14 cellular contexts compared by ENCODE assay signal in genomic region chr11:97739892-97740782, GRCh38.
A peak's percentile ranks its signal among the peaks of the same experiment; 100 is the strongest.
DNase-seq lines count a peak whose midpoint lies in the region; ATAC-seq and TF ChIP-seq lines count a peak whose summit lies in the region.
"Had no signal": no experiment of that assay in that cellular context is flagged by ENCODE, and none has a peak within 500 bp of the region (broad histone marks: within the 10 kb centered on the region; RNA-seq: fewer than 3 reads in every experiment).

No MANE protein-coding gene starts in this region.

- peaks cover 20% of the 10 kb centered on the region for H3K36me3 Mint-ChIP-seq in HFFc6 (ENCODE audit: low read depth)
- no peaks in the 10 kb centered on the region for H3K36me3 Mint-ChIP-seq in activated naive CD8-positive, alpha-beta T cell treated with anti-CD3 and anti-CD28 coated beads, Interleukin-2, amount 50 U/mL, for 24 hours (ENCODE audit: low read depth)
- H3K36me3 Mint-ChIP-seq: naive B cell; stimulated activated naive B cell treated with anti-CD40 and anti-IgM and Interleukin-4, amounts not matched to agents 10 μg/mL and 1 μg/mL and 100 μg/mL, for 72 hours had no signal

- H3K36me3 ChIP-seq in aorta (ENCODE audit: control insufficient read depth in 1 of 2, insufficient read depth in 2 of 2, low read length in 1 of 2) = no peaks in the 10 kb centered on the region
- H3K36me3 ChIP-seq: BLaER1 had no signal

- peaks cover 14% of the 10 kb centered on the region for H3K9me3 Mint-ChIP-seq in HFFc6
- H3K9me3 Mint-ChIP-seq in activated naive CD8-positive, alpha-beta T cell treated with anti-CD3 and anti-CD28 coated beads, Interleukin-2, amount 50 U/mL, for 24 hours = peaks cover 16% of the 10 kb centered on the region

- peak overlapping the region; percentile 50 for H3K27ac Mint-ChIP-seq in HFFc6
- no peak overlapping the region for H3K27ac Mint-ChIP-seq in activated naive CD8-positive, alpha-beta T cell treated with anti-CD3 and anti-CD28 coated beads, Interleukin-2, amount 50 U/mL, for 24 hours
- H3K27ac Mint-ChIP-seq: stimulated activated naive B cell treated with anti-CD40 and anti-IgM and Interleukin-4, amounts not matched to agents 10 μg/mL and 1 μg/mL and 100 μg/mL, for 72 hours; WTC11 had no signal

- no peak for TF ChIP-seq CTCF in HFFc6 (IDR thresholded peaks at IDR 0.05)

- ATAC-seq in right cardiac atrium = peak; percentile 75 to 91
- ATAC-seq in activated naive CD8-positive, alpha-beta T cell treated with anti-CD3 and anti-CD28 coated beads, Interleukin-2, amount 50 U/mL, for 24 hours = no peak
- no peak for ATAC-seq in aorta (ENCODE audit: low FRiP score)
- no peak for ATAC-seq in GM19023 (IDR thresholded peaks at IDR 0.05; ENCODE audit: unreplicated experiment)
- ATAC-seq: stimulated activated naive B cell treated with anti-CD40 and anti-IgM and Interleukin-4, amounts not matched to agents 10 μg/mL and 1 μg/mL and 100 μg/mL, for 72 hours; WTC11 had no signal

- H3K27ac ChIP-seq in right cardiac atrium (ENCODE audit: low read length) (peak overlapping the region; percentile 70), aorta (ENCODE audit: low read depth in 1 of 2, low read length in 2 of 2) (no peak overlapping the region)
- H3K27ac ChIP-seq: BLaER1 had no signal

- H3K4me3 Mint-ChIP-seq in HFFc6 = peak overlapping the region; percentile 14; the same call in 1 of the 2 replicates
- no peak overlapping the region for H3K4me3 Mint-ChIP-seq in activated naive CD8-positive, alpha-beta T cell treated with anti-CD3 and anti-CD28 coated beads, Interleukin-2, amount 50 U/mL, for 24 hours
- H3K4me3 Mint-ChIP-seq: naive B cell; stimulated activated naive B cell treated with anti-CD40 and anti-IgM and Interleukin-4, amounts not matched to agents 10 μg/mL and 1 μg/mL and 100 μg/mL, for 72 hours; WTC11 had no signal

- H3K4me3 ChIP-seq in right cardiac atrium (ENCODE audit: low read length) = no peak overlapping the region
- H3K4me3 ChIP-seq in aorta (ENCODE audit: low read length in 2 of 2) = no peak overlapping the region
- H3K4me3 ChIP-seq: BLaER1 had no signal

- 49% methylated on average over 4 of the region's 4 CpGs for whole genome bisulfite sequencing in right cardiac atrium
- WGBS in aorta, 2 donors = 51 to 60% methylated on average over 4 of the region's 4 CpGs

- intact Hi-C loops in right cardiac atrium (cut with DNase I) (no loop called here), aorta (cut with DNase I) (no loop called here)

- H3K4me1 Mint-ChIP-seq in HFFc6 (ENCODE audit: low read depth) = peaks cover 43% of the 10 kb centered on the region
- no peaks in the 10 kb centered on the region for H3K4me1 Mint-ChIP-seq in activated naive CD8-positive, alpha-beta T cell treated with anti-CD3 and anti-CD28 coated beads, Interleukin-2, amount 50 U/mL, for 24 hours
- H3K4me1 Mint-ChIP-seq: naive B cell; stimulated activated naive B cell treated with anti-CD40 and anti-IgM and Interleukin-4, amounts not matched to agents 10 μg/mL and 1 μg/mL and 100 μg/mL, for 72 hours had no signal

- H3K9me3 ChIP-seq in right cardiac atrium (ENCODE audit: control insufficient read depth, low read length) (no peaks in the 10 kb centered on the region), aorta (ENCODE audit: control insufficient read depth, low read length) (peaks cover 2% of the 10 kb centered on the region)

- H3K27me3 Mint-ChIP-seq in HFFc6 (ENCODE audit: insufficient read depth) = no peaks in the 10 kb centered on the region; the same call in 1 of the 2 replicates
- no peaks in the 10 kb centered on the region for H3K27me3 Mint-ChIP-seq in activated naive CD8-positive, alpha-beta T cell treated with anti-CD3 and anti-CD28 coated beads, Interleukin-2, amount 50 U/mL, for 24 hours
- H3K27me3 Mint-ChIP-seq: naive B cell; stimulated activated naive B cell treated with anti-CD40 and anti-IgM and Interleukin-4, amounts not matched to agents 10 μg/mL and 1 μg/mL and 100 μg/mL, for 72 hours had no signal

- no peaks in the 10 kb centered on the region for H3K27me3 ChIP-seq in right cardiac atrium (ENCODE audit: control insufficient read depth, insufficient read depth)
- H3K27me3 ChIP-seq in aorta (ENCODE audit: control insufficient read depth in 1 of 2, insufficient read depth in 2 of 2, low read length in 1 of 2) = no peaks in the 10 kb centered on the region
- H3K27me3 ChIP-seq: BLaER1 had no signal

- DNase-seq in A172 (ENCODE audit: low spot score) = peak; percentile 14
- peak; percentile 62 for DNase-seq in HFFc6
- DNase-seq in amniotic epithelial cell (ENCODE audit: low read depth) = peak; percentile 81
- no peak for DNase-seq in right cardiac atrium
- no peak for DNase-seq in activated naive CD8-positive, alpha-beta T cell treated with anti-CD3 and anti-CD28 coated beads, Interleukin-2, amount 50 U/mL, for 24 hours
- no peak for DNase-seq in aorta
- no peak for DNase-seq in stimulated activated CD4-positive, alpha-beta T cell treated with anti-CD3 and anti-CD28 coated beads, Interleukin-2, amount 100 ng/mL, for 48 hours
- DNase-seq: naive B cell; NCI-H1436 treated with DMSO at 0.1 percent for 48 hours; RPMI8226; stimulated activated naive B cell treated with anti-CD40 and anti-IgM and Interleukin-4, amounts not matched to agents 10 μg/mL and 1 μg/mL and 100 μg/mL, for 72 hours had no signal

- H3K4me1 ChIP-seq in right cardiac atrium (ENCODE audit: control insufficient read depth, insufficient read depth, low read length) (peaks cover 4% of the 10 kb centered on the region), aorta (ENCODE audit: control insufficient read depth in 1 of 2, insufficient read depth in 2 of 2, low read length in 2 of 2) (peaks cover 0 to 2% of the 10 kb centered on the region in 2 donors)

Comparison
In these comparisons a context has a peak if more than half of its experiments do, and no peak if none do; other contexts are left out.
1. DNase-seq: peak in A172 (single experiment), HFFc6 (single experiment) and amniotic epithelial cell (single experiment); none in right cardiac atrium (0 of 3), activated naive CD8-positive, alpha-beta T cell treated with anti-CD3 and anti-CD28 coated beads, Interleukin-2, amount 50 U/mL, for 24 hours (single experiment), aorta (0 of 2) and stimulated activated CD4-positive, alpha-beta T cell treated with anti-CD3 and anti-CD28 coated beads, Interleukin-2, amount 100 ng/mL, for 48 hours (0 of 2).
2. ATAC-seq: peak in right cardiac atrium (2 of 2); none in activated naive CD8-positive, alpha-beta T cell treated with anti-CD3 and anti-CD28 coated beads, Interleukin-2, amount 50 U/mL, for 24 hours (single experiment), aorta (single experiment) and GM19023 (single experiment).